8 cellular contexts compared by ENCODE assay signal in genomic region chr11:134124660-134125451, GRCh38. TPM values are rescaled to one million over a fixed set of nuclear protein-coding genes. Genes with fewer than 3 reads are reported as not detected.
A peak's percentile ranks its signal among the peaks of the same experiment; 100 is the strongest.
DNase-seq lines count a peak whose midpoint lies in the region; ATAC-seq and TF ChIP-seq lines count a peak whose summit lies in the region.

No MANE protein-coding gene starts in this region.

- TF ChIP-seq POLR2A in IMR-90 (IDR thresholded peaks at IDR 0.05; ENCODE audit: low read depth, low read length) = no peak

- peak overlapping the region; percentile 57 for H3K9ac ChIP-seq in IMR-90 (ENCODE audit: low read depth, low read length)

- TF ChIP-seq CTCF in IMR-90 (conservative IDR thresholded peaks at IDR 0.05; ENCODE audit: low read depth, low read length) = no peak
- TF ChIP-seq CTCF in cardiac fibroblast (IDR thresholded peaks at IDR 0.05; ENCODE audit: low read depth, low read length) = no peak

- peaks cover 12% of the 10 kb centered on the region for H3K4me1 Mint-ChIP-seq in stimulated activated memory B cell treated with anti-CD40 and anti-IgM and Interleukin-4, amounts not matched to agents 10 μg/mL and 1 μg/mL and 100 μg/mL, for 72 hours

- peak overlapping the region; percentile 50 for H3K27ac ChIP-seq in IMR-90 (ENCODE audit: insufficient read depth, low read length)
- H3K27ac ChIP-seq in layer of hippocampus (ENCODE audit: low read depth, low read length) = peak overlapping the region; percentile 94

- peak overlapping the region; percentile 44 for H2BK5ac ChIP-seq in IMR-90 (ENCODE audit: low read depth, low read length, poor library complexity, severe bottlenecking)

- no peak overlapping the region; the same call in 1 of the 2 replicates for H2AK5ac ChIP-seq in IMR-90 (ENCODE audit: low read depth, low read length)

- H3K4me3 ChIP-seq in IMR-90 (ENCODE audit: insufficient read depth, low read depth, low read length) (peak overlapping the region; percentile 47), cardiac fibroblast (replicated peaks in 1 of 2; ENCODE audit: low read depth in 2 of 2, low read length in 2 of 2) (peak overlapping the region; percentile 44 to 57)

- in situ Hi-C loops in IMR-90 (cut with MboI; ENCODE audit: low sequenced_read_pairs) = no loop called here

- CTCF ChIA-PET in IMR-90 (lab: Yijun Ruan, JAX) = interaction anchor here (0.9 to 1.1 kb wide), 2 partner anchors 33 to 78 kb away, joined by 3 to 7 read pairs; no protein-coding TSS in a partner anchor

- peak overlapping the region; percentile 27 to 52; a peak in 2 of 4 replicates for H4K8ac ChIP-seq in IMR-90 (ENCODE audit: low read depth in 2 of 2, low read length in 2 of 2)

- H3K27ac Mint-ChIP-seq in stimulated activated memory B cell treated with anti-CD40 and anti-IgM and Interleukin-4, amounts not matched to agents 10 μg/mL and 1 μg/mL and 100 μg/mL, for 72 hours = no peak overlapping the region

- H3K56ac ChIP-seq in IMR-90 (ENCODE audit: extremely low read depth, insufficient read depth, low read length) = peak overlapping the region; percentile 66; the same call in 1 of the 2 replicates

- peak overlapping the region; percentile 50 for H2BK120ac ChIP-seq in IMR-90 (ENCODE audit: low read depth, low read length)

- peaks cover 17 to 44% of the 10 kb centered on the region in 2 experiments for H3K79me1 ChIP-seq in IMR-90 (ENCODE audit: low read depth in 1 of 2, low read length in 2 of 2)

- H3K4me1 ChIP-seq in IMR-90 (ENCODE audit: control insufficient read depth, insufficient read depth, low read length) = peaks cover 18% of the 10 kb centered on the region

- dilution Hi-C loops in IMR-90 (cut with HindIII; ENCODE audit: low sequenced_read_pairs, unreplicated experiment) = no loop called here

- H2AK9ac ChIP-seq in IMR-90 (replicated peaks; ENCODE audit: low read depth, low read length, poor library complexity) = no peak overlapping the region

- H3K9me3 ChIP-seq in IMR-90 (ENCODE audit: control insufficient read depth, insufficient read depth, low read length) = no peaks in the 10 kb centered on the region

- H3K36me3 Mint-ChIP-seq in stimulated activated memory B cell treated with anti-CD40 and anti-IgM and Interleukin-4, amounts not matched to agents 10 μg/mL and 1 μg/mL and 100 μg/mL, for 72 hours = peaks cover 30% of the 10 kb centered on the region

- peaks cover 6% of the 10 kb centered on the region for H3K9me1 ChIP-seq in IMR-90 (ENCODE audit: insufficient read depth, low read length)

- peaks cover 8% of the 10 kb centered on the region; the same call in 1 of the 2 replicates for H4K20me1 ChIP-seq in IMR-90 (ENCODE audit: insufficient read depth, low read length)

- H4K91ac ChIP-seq in IMR-90 (ENCODE audit: insufficient read depth, low read depth, low read length) = peak overlapping the region; percentile 9; the same call in 1 of the 2 replicates

- H2BK20ac ChIP-seq in IMR-90 (ENCODE audit: low read depth, low read length) = peak overlapping the region; percentile 54; the same call in 1 of the 2 replicates

- WGBS in IMR-90 (ENCODE audit: extremely low coverage in 2 of 2, insufficient read length in 1 of 2), 2 experiments = 22% methylated on average over 25 of the region's 54 CpGs; no CpG with 5 or more reads in 1 of the 2 experiments

- peak overlapping the region; percentile 67 for H3K4me3 Mint-ChIP-seq in stimulated activated memory B cell treated with anti-CD40 and anti-IgM and Interleukin-4, amounts not matched to agents 10 μg/mL and 1 μg/mL and 100 μg/mL, for 72 hours

- H3K9me3 Mint-ChIP-seq in stimulated activated memory B cell treated with anti-CD40 and anti-IgM and Interleukin-4, amounts not matched to agents 10 μg/mL and 1 μg/mL and 100 μg/mL, for 72 hours = no peaks in the 10 kb centered on the region

- H4K5ac ChIP-seq in IMR-90 (ENCODE audit: low read depth, low read length) = peak overlapping the region; percentile 4; the same call in 1 of the 2 replicates

- H3K18ac ChIP-seq in IMR-90 (ENCODE audit: low read depth, low read length) = peak overlapping the region; percentile 41

- no peak for TF ChIP-seq RAD21 in IMR-90 (IDR thresholded peaks at IDR 0.05; ENCODE audit: low read length)

- ATAC-seq in IMR-90 (ENCODE audit: low read depth) = peak; percentile 2; the same call in 1 of the 2 replicates
- no peak for ATAC-seq in stimulated activated memory B cell treated with anti-CD40 and anti-IgM and Interleukin-4, amounts not matched to agents 10 μg/mL and 1 μg/mL and 100 μg/mL, for 72 hours
- no peak for ATAC-seq in GM19035 (IDR thresholded peaks at IDR 0.05; ENCODE audit: unreplicated experiment)

- peak overlapping the region; percentile 76 for H3K23ac ChIP-seq in IMR-90 (ENCODE audit: low read depth, low read length)

- H3K27me3 Mint-ChIP-seq in stimulated activated memory B cell treated with anti-CD40 and anti-IgM and Interleukin-4, amounts not matched to agents 10 μg/mL and 1 μg/mL and 100 μg/mL, for 72 hours = no peaks in the 10 kb centered on the region

- peak overlapping the region; percentile 86 for H3K4ac ChIP-seq in IMR-90 (ENCODE audit: low read depth, low read length)

- peak overlapping the region; percentile 64 for H2AFZ ChIP-seq in IMR-90 (replicated peaks; ENCODE audit: low read length, poor library complexity)

- no peak overlapping the region; the same call in 2 of the 3 replicates for H2BK15ac ChIP-seq in IMR-90 (ENCODE audit: low read depth, low read length)

- BruUV-seq in IMR-90 (replicated peaks; lab: Mats Ljungman, UMichigan) = no TSS peak

- DNase-seq in IMR-90 = peak; percentile 66
- DNase-seq in cardiac fibroblast (ENCODE audit: low read depth in 2 of 2) = peak; percentile 49 to 76
- DNase-seq in NCI-H748 (lab: John Stamatoyannopoulos, UW; ENCODE audit: unreplicated experiment) = no peak
- no peak for DNase-seq in COLO668 (lab: John Stamatoyannopoulos, UW; ENCODE audit: unreplicated experiment)
- no peak for DNase-seq in SKM-1 (lab: John Stamatoyannopoulos, UW; ENCODE audit: unreplicated experiment)

- no peaks in the 10 kb centered on the region for H3K27me3 ChIP-seq in IMR-90 (ENCODE audit: control insufficient read depth, insufficient read depth, low read length)
- H3K27me3 ChIP-seq in layer of hippocampus (ENCODE audit: control insufficient read depth, insufficient read depth, low read length) = no peaks in the 10 kb centered on the region

- no peaks in the 10 kb centered on the region for H3K36me3 ChIP-seq in IMR-90 (ENCODE audit: control insufficient read depth, insufficient read depth, low read length)

- H3K4me2 ChIP-seq in IMR-90 (ENCODE audit: low read depth, low read length) = peak overlapping the region; percentile 87

- 0 out of 2 replicates have a peak overlapping the region, but pooled peaks have one; percentile 24 for H3K14ac ChIP-seq in IMR-90 (replicated peaks; ENCODE audit: low read depth, low read length)

- POLR2A ChIA-PET in IMR-90 (lab: Charles Lee; ENCODE audit: unreplicated experiment) = interaction anchor here (0.6 kb wide), 1 partner anchor 320 kb away, joined by 5 read pairs; no protein-coding TSS in a partner anchor

- intact Hi-C loops in IMR-90 (cut with micrococcal nuclease) = no loop called here

TF ChIP-seq in IMR-90, 13 proteins besides CTCF, POLR2A, EP300 and RAD21:
- no peak for TF ChIP-seq CHD1 (IDR thresholded peaks at IDR 0.05; ENCODE audit: low read depth, low read length)
- peak; percentile 72 for TF ChIP-seq BHLHE40 (IDR thresholded peaks at IDR 0.05; ENCODE audit: low read depth, low read length)

RNA-seq across cellular contexts. Expression of gene JAM3, which starts 56.0 kb away (rescaled TPM):
- 71.5 and 102 TPM in 2 replicates for total RNA-seq in IMR-90 (2012; rRNA removed)
- 32.0 and 38.0 TPM in 2 replicates for polyA plus RNA-seq in IMR-90 (2012; rRNA removed)
- 17.9 and 24.0 TPM in 2 replicates for polyA plus RNA-seq in IMR-90 (2012; cell fraction: cytosol; rRNA removed)
- 20.6 and 54.0 TPM in 2 replicates for polyA plus RNA-seq in IMR-90 (2012; cell fraction: nucleus; rRNA removed; ENCODE audit: low replicate concordance)

Comparison
In these comparisons a context has a peak if more than half of its experiments do, and no peak if none do; other contexts are left out.
1. DNase-seq: peak in IMR-90 (single experiment) and cardiac fibroblast (2 of 2); none in NCI-H748 (single experiment), COLO668 (single experiment) and SKM-1 (single experiment).